8 cellular contexts compared by ENCODE assay signal in the genomic region with DNA sequence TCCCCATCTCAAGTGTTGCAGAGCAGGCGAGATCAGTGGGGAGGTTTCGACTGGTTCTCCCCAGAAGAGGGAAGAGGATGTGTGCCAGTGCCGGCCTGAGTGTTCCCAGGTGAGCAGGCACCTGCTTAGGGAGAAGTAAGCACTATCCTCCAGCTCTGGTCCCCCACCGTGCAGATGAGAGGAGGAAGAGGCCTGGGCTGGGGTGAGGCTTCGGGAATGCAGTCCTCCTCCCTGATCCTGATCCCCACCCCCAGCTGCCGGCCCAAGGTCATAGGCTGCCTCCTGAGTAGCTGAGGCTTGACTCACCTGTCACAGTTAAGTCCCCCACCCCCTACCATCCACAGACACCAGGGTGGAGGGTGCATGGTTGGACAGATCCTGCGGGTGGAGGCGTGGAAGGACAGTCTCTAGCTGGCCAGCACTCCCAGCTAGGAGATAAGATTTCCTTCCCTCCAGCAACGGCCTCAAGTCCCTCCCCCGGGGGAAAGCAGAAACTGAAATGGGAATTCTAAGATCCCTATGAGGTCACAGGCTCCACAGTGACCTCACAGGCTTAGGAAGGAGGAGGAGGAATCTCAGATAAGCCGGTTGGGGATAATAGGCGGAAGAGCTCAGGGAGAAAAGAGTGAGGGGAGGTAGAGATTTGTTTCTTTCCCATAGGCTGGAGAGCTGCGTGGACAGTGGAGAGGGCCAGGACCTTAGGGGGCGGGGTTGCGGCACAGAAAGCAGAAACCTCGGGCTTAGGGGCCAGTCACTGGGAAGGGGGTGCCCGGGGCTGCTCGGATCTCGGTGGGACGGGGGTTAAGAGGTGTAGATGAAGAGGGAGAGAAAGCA. TPM values are rescaled to one million over a fixed set of nuclear protein-coding genes. Genes with fewer than 3 reads are reported as not detected.
A peak's percentile ranks its signal among the peaks of the same experiment; 100 is the strongest.
DNase-seq lines count a peak whose midpoint lies in the region; ATAC-seq and TF ChIP-seq lines count a peak whose summit lies in the region.

No MANE protein-coding gene starts in this region.

- BruUV-seq in IMR-90 (replicated peaks; lab: Mats Ljungman, UMichigan) = TSS peak; percentile 56

- peak overlapping the region; percentile 83 for H2BK5ac ChIP-seq in IMR-90 (ENCODE audit: low read depth, low read length, poor library complexity, severe bottlenecking)

- H3K4ac ChIP-seq in IMR-90 (ENCODE audit: low read depth, low read length) = peak overlapping the region; percentile 92

- no peak for TF ChIP-seq POLR2A in IMR-90 (IDR thresholded peaks at IDR 0.05; ENCODE audit: low read depth, low read length)

- no peak for DNase-seq in CD8-positive, alpha-beta T cell
- peak; percentile 89 for DNase-seq in IMR-90
- peak; percentile 65 to 95 for DNase-seq in cardiac muscle cell (ENCODE audit: low read depth in 1 of 2, low spot score in 1 of 2)
- peak; percentile 24 for DNase-seq in pons (ENCODE audit: low spot score)
- no peak for DNase-seq in effector CD4-positive, alpha-beta T cell
- no peak for DNase-seq in SIG-M5 treated with dmso at 0.1 percent for 504 hours (lab: John Stamatoyannopoulos, UW; ENCODE audit: unreplicated experiment)
- no peak for DNase-seq in superior temporal gyrus (ENCODE audit: extremely low spot score)

- H3K27me3 Mint-ChIP-seq in CD8-positive, alpha-beta T cell (ENCODE audit: low read depth) = no peaks in the 10 kb centered on the region
- H3K27me3 Mint-ChIP-seq in activated T-helper 17 cell treated with anti-CD3 and anti-CD28 coated beads, Interleukin-2, amount 50 U/mL, for 72 hours = no peaks in the 10 kb centered on the region

- 0 out of 2 replicates have a peak overlapping the region, but pooled peaks have one; percentile 41 for H2BK20ac ChIP-seq in IMR-90 (ENCODE audit: low read depth, low read length)

- peaks cover 39% of the 10 kb centered on the region for H4K20me1 ChIP-seq in IMR-90 (ENCODE audit: insufficient read depth, low read length)

- H2AK9ac ChIP-seq in IMR-90 (replicated peaks; ENCODE audit: low read depth, low read length, poor library complexity) = peak overlapping the region; percentile 96

- 0% methylated on average over 8 of the region's 20 CpGs; no CpG with 5 or more reads in 1 of the 2 experiments for WGBS in IMR-90 (ENCODE audit: extremely low coverage in 2 of 2, insufficient read length in 1 of 2), 2 experiments

- H4K5ac ChIP-seq in IMR-90 (ENCODE audit: low read depth, low read length) = peak overlapping the region; percentile 49

- no peak for TF ChIP-seq CTCF in CD8-positive, alpha-beta T cell (IDR thresholded peaks at IDR 0.05)
- TF ChIP-seq CTCF in IMR-90 (conservative IDR thresholded peaks at IDR 0.05; ENCODE audit: low read depth, low read length) (no peak), cardiac muscle cell (IDR thresholded peaks at IDR 0.05; ENCODE audit: low read depth, low read length) (no peak)

- H3K36me3 ChIP-seq in CD8-positive, alpha-beta T cell (ENCODE audit: insufficient read depth, low read length) = peaks cover 27% of the 10 kb centered on the region
- H3K36me3 ChIP-seq in IMR-90 (ENCODE audit: control insufficient read depth, insufficient read depth, low read length) (peaks cover 27% of the 10 kb centered on the region), cardiac muscle cell (peaks cover 10% of the 10 kb centered on the region)

- POLR2A ChIA-PET in CD8-positive, alpha-beta T cell (lab: Charles Lee) = interaction anchor here (0.6 to 5.2 kb wide), 23 partner anchors 7 to 290 kb away, joined by 3 to 58 read pairs (median 8); a partner anchor contains a TSS
- POLR2A ChIA-PET in IMR-90 (lab: Charles Lee; ENCODE audit: unreplicated experiment) = interaction anchor here (0.6 to 1.4 kb wide), 6 partner anchors 21 to 290 kb away, joined by 3 to 7 read pairs (median 4); a partner anchor contains a TSS

- peak overlapping the region; percentile 38 for H4K91ac ChIP-seq in IMR-90 (ENCODE audit: insufficient read depth, low read depth, low read length)

- peak overlapping the region; percentile 71 for H3K18ac ChIP-seq in IMR-90 (ENCODE audit: low read depth, low read length)

- peak overlapping the region; percentile 76 for H2AFZ ChIP-seq in IMR-90 (replicated peaks; ENCODE audit: low read length, poor library complexity)

- H3K14ac ChIP-seq in IMR-90 (replicated peaks; ENCODE audit: low read depth, low read length) = peak overlapping the region; percentile 80

- no peaks in the 10 kb centered on the region for H3K27me3 ChIP-seq in CD8-positive, alpha-beta T cell (ENCODE audit: insufficient read depth, low read length)
- no peaks in the 10 kb centered on the region for H3K27me3 ChIP-seq in IMR-90 (ENCODE audit: control insufficient read depth, insufficient read depth, low read length)
- H3K27me3 ChIP-seq in cardiac muscle cell = no peaks in the 10 kb centered on the region

- H2BK120ac ChIP-seq in IMR-90 (ENCODE audit: low read depth, low read length) = peak overlapping the region; percentile 49; the same call in 1 of the 2 replicates

- H2AK5ac ChIP-seq in IMR-90 (ENCODE audit: low read depth, low read length) = peak overlapping the region; percentile 98

- H3K9me3 ChIP-seq in CD8-positive, alpha-beta T cell (ENCODE audit: low read length) = no peaks in the 10 kb centered on the region
- H3K9me3 ChIP-seq in IMR-90 (ENCODE audit: control insufficient read depth, insufficient read depth, low read length) (no peaks in the 10 kb centered on the region), cardiac muscle cell (ENCODE audit: low read depth) (no peaks in the 10 kb centered on the region)

- CTCF ChIA-PET in CD8-positive, alpha-beta T cell (lab: Charles Lee) = interaction anchor here (0.7 to 9.8 kb wide), 14 partner anchors 14 to 267 kb away, joined by 3 to 210 read pairs (median 6); a partner anchor contains a TSS
- CTCF ChIA-PET in IMR-90 (lab: Yijun Ruan, JAX) = interaction anchor here (0.8 to 1.6 kb wide), 3 partner anchors 18 to 106 kb away, joined by 3 to 6 read pairs (median 4); no protein-coding TSS in a partner anchor

- peaks cover 39% of the 10 kb centered on the region for H3K4me1 Mint-ChIP-seq in CD8-positive, alpha-beta T cell (ENCODE audit: low read depth)
- H3K4me1 Mint-ChIP-seq in activated T-helper 17 cell treated with anti-CD3 and anti-CD28 coated beads, Interleukin-2, amount 50 U/mL, for 72 hours = peaks cover 18% of the 10 kb centered on the region

- H3K4me1 ChIP-seq in CD8-positive, alpha-beta T cell (ENCODE audit: insufficient read depth, low read length) = peaks cover 38% of the 10 kb centered on the region
- peaks cover 12% of the 10 kb centered on the region for H3K4me1 ChIP-seq in IMR-90 (ENCODE audit: control insufficient read depth, insufficient read depth, low read length)
- peaks cover 24% of the 10 kb centered on the region for H3K4me1 ChIP-seq in cardiac muscle cell (ENCODE audit: low read depth)

- H3K56ac ChIP-seq in IMR-90 (ENCODE audit: extremely low read depth, insufficient read depth, low read length) = peak overlapping the region; percentile 52

- no peaks in the 10 kb centered on the region for H3K9me3 Mint-ChIP-seq in CD8-positive, alpha-beta T cell
- no peaks in the 10 kb centered on the region for H3K9me3 Mint-ChIP-seq in activated T-helper 17 cell treated with anti-CD3 and anti-CD28 coated beads, Interleukin-2, amount 50 U/mL, for 72 hours

- peak overlapping the region; percentile 29; the same call in 1 of the 3 replicates for H2BK15ac ChIP-seq in IMR-90 (ENCODE audit: low read depth, low read length)

- in situ Hi-C loops in IMR-90 (cut with MboI; ENCODE audit: low sequenced_read_pairs) = loop anchor here (25.0 kb wide), 1 partner anchor 277 kb away; a partner anchor contains a TSS

- intact Hi-C loops in CD8-positive, alpha-beta T cell (cut with DNase I, micrococcal nuclease) = loop anchor here (1.0 to 5.0 kb wide), 3 partner anchors 15 to 267 kb away; a partner anchor contains a TSS
- intact Hi-C loops in IMR-90 (cut with micrococcal nuclease) = loop anchor here (10.0 kb wide), 1 partner anchor 250 kb away; no protein-coding TSS in a partner anchor

- no peak overlapping the region for H3K27ac Mint-ChIP-seq in CD8-positive, alpha-beta T cell
- peak overlapping the region; percentile 98 for H3K27ac Mint-ChIP-seq in activated T-helper 17 cell treated with anti-CD3 and anti-CD28 coated beads, Interleukin-2, amount 50 U/mL, for 72 hours

- TF ChIP-seq RAD21 in IMR-90 (IDR thresholded peaks at IDR 0.05; ENCODE audit: low read length) = no peak

- H3K23ac ChIP-seq in IMR-90 (ENCODE audit: low read depth, low read length) = peak overlapping the region; percentile 75; the same call in 1 of the 2 replicates

- peak overlapping the region; percentile 96 for H3K4me3 Mint-ChIP-seq in CD8-positive, alpha-beta T cell
- H3K4me3 Mint-ChIP-seq in activated T-helper 17 cell treated with anti-CD3 and anti-CD28 coated beads, Interleukin-2, amount 50 U/mL, for 72 hours = peak overlapping the region; percentile 98

- no peak for ATAC-seq in CD8-positive, alpha-beta T cell
- ATAC-seq in IMR-90 (ENCODE audit: low read depth) = peak; percentile 2
- ATAC-seq in activated T-helper 17 cell treated with anti-CD3 and anti-CD28 coated beads, Interleukin-2, amount 50 U/mL, for 72 hours (replicated peaks) = no peak

- H3K79me1 ChIP-seq in IMR-90 (ENCODE audit: low read depth in 1 of 2, low read length in 2 of 2) = peaks cover 17 to 60% of the 10 kb centered on the region in 2 experiments

- peak overlapping the region; percentile 79 for H3K9ac ChIP-seq in IMR-90 (ENCODE audit: low read depth, low read length)

- peak overlapping the region; percentile 96 for H3K4me3 ChIP-seq in CD8-positive, alpha-beta T cell (ENCODE audit: low read depth, low read length)
- H3K4me3 ChIP-seq in IMR-90 (ENCODE audit: insufficient read depth, low read depth, low read length) (peak overlapping the region; percentile 72), cardiac muscle cell (peak overlapping the region; percentile 98)

- dilution Hi-C loops in IMR-90 (cut with HindIII; ENCODE audit: low sequenced_read_pairs, unreplicated experiment) = no loop called here

- peaks cover 5% of the 10 kb centered on the region for H3K9me1 ChIP-seq in IMR-90 (ENCODE audit: insufficient read depth, low read length)

- peaks cover 23% of the 10 kb centered on the region for H3K36me3 Mint-ChIP-seq in CD8-positive, alpha-beta T cell
- peaks cover 25% of the 10 kb centered on the region for H3K36me3 Mint-ChIP-seq in activated T-helper 17 cell treated with anti-CD3 and anti-CD28 coated beads, Interleukin-2, amount 50 U/mL, for 72 hours (ENCODE audit: low read depth)

- peak overlapping the region; percentile 74 for H3K27ac ChIP-seq in CD8-positive, alpha-beta T cell (ENCODE audit: low read depth, low read length)
- peak overlapping the region; percentile 90 for H3K27ac ChIP-seq in IMR-90 (ENCODE audit: insufficient read depth, low read length)
- peak overlapping the region; percentile 95 for H3K27ac ChIP-seq in cardiac muscle cell

- H3K4me2 ChIP-seq in IMR-90 (ENCODE audit: low read depth, low read length) = peak overlapping the region; percentile 86

- peak overlapping the region; percentile 29 to 84; a peak in 1 of 4 replicates for H4K8ac ChIP-seq in IMR-90 (ENCODE audit: low read depth in 2 of 2, low read length in 2 of 2)

RNA-seq across cellular contexts. Expression of a gene that starts 1.0 kb away (rescaled TPM):
- 100 to 1,000 TPM; 244 to 254 TPM for total RNA-seq in CD8-positive, alpha-beta T cell
- total RNA-seq in IMR-90 (2012; rRNA removed) (5.0 and 6.1 TPM in 2 replicates), cardiac muscle cell (78.8 and 108 TPM in 2 replicates)
- polyA plus RNA-seq in IMR-90 (2012; rRNA removed) (41.3 and 42.2 TPM in 2 replicates), cardiac muscle cell (80.9 and 103 TPM in 2 replicates)
- polyA plus RNA-seq in IMR-90 (2012; cell fraction: cytosol; rRNA removed) = 20.5 and 31.1 TPM in 2 replicates
- 247 and 673 TPM in 2 replicates for polyA plus RNA-seq in IMR-90 (2012; cell fraction: nucleus; rRNA removed; ENCODE audit: low replicate concordance)
- total RNA-seq in activated T-helper 17 cell treated with anti-CD3 and anti-CD28 coated beads, Interleukin-2, amount 50 U/mL, for 72 hours = 10 to 100 TPM; 81.1 to 96.4 TPM

RNA-seq across cellular contexts. Expression of a gene that starts 1.2 kb away (rescaled TPM):
- total RNA-seq in CD8-positive, alpha-beta T cell = under 1 TPM; 0.30 to 0.53 TPM
- total RNA-seq in IMR-90 (2012; rRNA removed) (0.28 and 0.54 TPM in 2 replicates), cardiac muscle cell (0.78 and 1.9 TPM in 2 replicates)
- polyA plus RNA-seq in IMR-90 (2012; rRNA removed) (0.29 and 0.43 TPM in 2 replicates), cardiac muscle cell (2.3 and 4.1 TPM in 2 replicates)
- polyA plus RNA-seq in IMR-90 (2012; cell fraction: cytosol; rRNA removed) = 0.23 and 0.58 TPM in 2 replicates
- polyA plus RNA-seq in IMR-90 (2012; cell fraction: nucleus; rRNA removed; ENCODE audit: low replicate concordance) = 1.5 and 2.5 TPM in 2 replicates
- 1 to 10 TPM; 1.5 to 5.6 TPM for total RNA-seq in activated T-helper 17 cell treated with anti-CD3 and anti-CD28 coated beads, Interleukin-2, amount 50 U/mL, for 72 hours

RNA-seq across cellular contexts. Expression of a gene that starts 11.2 kb away (rescaled TPM):
- 10 to 100 TPM; 30.2 to 30.5 TPM for total RNA-seq in CD8-positive, alpha-beta T cell
- total RNA-seq in IMR-90 (2012; rRNA removed) = not detected in 2 replicates
- 1.8 and 2.3 TPM in 2 replicates for polyA plus RNA-seq in IMR-90 (2012; rRNA removed)
- polyA plus RNA-seq in IMR-90 (2012; cell fraction: cytosol; rRNA removed) = 0.54 and 0.62 TPM in 2 replicates
- polyA plus RNA-seq in IMR-90 (2012; cell fraction: nucleus; rRNA removed; ENCODE audit: low replicate concordance) = 8.7 and 38.4 TPM in 2 replicates
- 10 to 100 TPM in 1 of 2 donors, 1 to 10 TPM in 1; 7.6 to 12.9 TPM for total RNA-seq in activated T-helper 17 cell treated with anti-CD3 and anti-CD28 coated beads, Interleukin-2, amount 50 U/mL, for 72 hours
- 1.4 and 1.5 TPM in 2 replicates for total RNA-seq in cardiac muscle cell
- 2.7 and 3.9 TPM in 2 replicates for polyA plus RNA-seq in cardiac muscle cell

RNA-seq across cellular contexts. Expression of a gene that starts 17.3 kb away (rescaled TPM):
- 1 to 10 TPM; 7.9 to 8.0 TPM for total RNA-seq in CD8-positive, alpha-beta T cell
- 22.6 and 25.6 TPM in 2 replicates for total RNA-seq in IMR-90 (2012; rRNA removed)
- polyA plus RNA-seq in IMR-90 (2012; rRNA removed) = 364 and 385 TPM in 2 replicates
- polyA plus RNA-seq in IMR-90 (2012; cell fraction: cytosol; rRNA removed) = 283 and 394 TPM in 2 replicates
- polyA plus RNA-seq in IMR-90 (2012; cell fraction: nucleus; rRNA removed; ENCODE audit: low replicate concordance) = 615 and 1,429 TPM in 2 replicates
- 10 to 100 TPM; 10.7 to 22.2 TPM for total RNA-seq in activated T-helper 17 cell treated with anti-CD3 and anti-CD28 coated beads, Interleukin-2, amount 50 U/mL, for 72 hours
- 43.2 and 46.3 TPM in 2 replicates for total RNA-seq in cardiac muscle cell
- 70.4 and 111 TPM in 2 replicates for polyA plus RNA-seq in cardiac muscle cell

RNA-seq across cellular contexts. Expression of a gene that starts 27.4 kb away (rescaled TPM):
- 10 to 100 TPM; 10.3 to 10.5 TPM for total RNA-seq in CD8-positive, alpha-beta T cell
- total RNA-seq in IMR-90 (2012; rRNA removed) = 2.2 and 2.3 TPM in 2 replicates
- 23.2 and 30.0 TPM in 2 replicates for polyA plus RNA-seq in IMR-90 (2012; rRNA removed)
- 16.0 and 40.1 TPM in 2 replicates for polyA plus RNA-seq in IMR-90 (2012; cell fraction: cytosol; rRNA removed)
- 23.7 and 42.5 TPM in 2 replicates for polyA plus RNA-seq in IMR-90 (2012; cell fraction: nucleus; rRNA removed; ENCODE audit: low replicate concordance)
- 10 to 100 TPM; 21.0 to 32.7 TPM for total RNA-seq in activated T-helper 17 cell treated with anti-CD3 and anti-CD28 coated beads, Interleukin-2, amount 50 U/mL, for 72 hours
- total RNA-seq in cardiac muscle cell = 30.1 and 36.0 TPM in 2 replicates
- 67.8 and 83.3 TPM in 2 replicates for polyA plus RNA-seq in cardiac muscle cell

Comparison
In these comparisons a context has a peak if more than half of its experiments do, and no peak if none do; other contexts are left out.
1. DNase-seq: peak in IMR-90 (single experiment), cardiac muscle cell (2 of 2) and pons (single experiment); none in CD8-positive, alpha-beta T cell (0 of 7), effector CD4-positive, alpha-beta T cell (single experiment), SIG-M5 treated with dmso at 0.1 percent for 504 hours (single experiment) and superior temporal gyrus (single experiment).
2. RNA of a gene that starts 1.0 kb away (total RNA-seq): 244 to 254 TPM in CD8-positive, alpha-beta T cell, 78.8 to 108 TPM in cardiac muscle cell and 81.1 to 96.4 TPM in activated T-helper 17 cell treated with anti-CD3 and anti-CD28 coated beads, Interleukin-2, amount 50 U/mL, for 72 hours; 5.0 to 6.1 TPM in IMR-90; every median in the first group is over 10 times any median in the second.
3. Peak in every context shown above with its lines, with median percentiles within 50 percentile points of each other: H3K27ac ChIP-seq and H3K4me3 ChIP-seq.